1 cellular context compared by ENCODE assay signal in genomic region chr9:29939559-29939958, GRCh38.
TF ChIP-seq lines count a peak whose summit lies in the region.

No MANE protein-coding gene starts in this region.

TF ChIP-seq in H1, 55 proteins besides CTCF, POLR2A, EP300 and RAD21 (continued from another document):
- TF ChIP-seq FOSL1 (IDR thresholded peaks at IDR 0.05; ENCODE audit: insufficient read depth, low read depth, low read length) (no peak), BACH1 (IDR thresholded peaks at IDR 0.05; ENCODE audit: low read length) (no peak), TCF12 (IDR thresholded peaks at IDR 0.05; ENCODE audit: low read depth, low read length) (no peak), SP1 (IDR thresholded peaks at IDR 0.05; ENCODE audit: low read depth, low read length) (no peak), SP4 (IDR thresholded peaks at IDR 0.05; ENCODE audit: low read length) (no peak), ZNF274 (IDR thresholded peaks at IDR 0.05; ENCODE audit: borderline replicate concordance, extremely low read depth, low read length) (no peak), CHD1 (IDR thresholded peaks at IDR 0.05; ENCODE audit: low read depth, low read length) (no peak), JUND (IDR thresholded peaks at IDR 0.05; ENCODE audit: low read length) (no peak)
